ENCODE assay signal across 2 cellular contexts in the genomic region with DNA sequence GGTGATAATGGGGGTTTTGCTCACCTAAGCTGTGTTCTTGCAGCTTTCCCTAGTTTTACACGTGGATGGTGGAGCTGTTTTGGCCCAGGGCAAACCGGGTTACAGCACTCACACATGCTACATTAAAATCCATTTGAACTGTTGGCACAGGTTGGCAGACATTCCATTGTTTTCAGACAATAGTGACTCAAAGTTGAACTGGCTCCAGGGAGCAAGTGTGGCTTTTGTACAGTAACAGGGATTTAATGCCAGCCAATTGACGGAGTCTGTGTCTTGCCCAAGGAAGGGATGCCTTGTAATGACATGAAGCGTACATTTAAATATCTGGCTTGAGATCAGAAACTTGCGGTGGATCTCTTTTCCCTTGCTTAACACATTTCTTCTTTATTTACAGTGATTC.
TF ChIP-seq lines count a peak whose summit lies in the region.

No MANE protein-coding gene starts in this region.

TF ChIP-seq in Ishikawa, 13 proteins besides CTCF, POLR2A, EP300 and RAD21 (continued from another document):
- TF ChIP-seq REST (IDR thresholded peaks at IDR 0.05; ENCODE audit: low read depth): no peak

TF ChIP-seq in K562, 482 proteins besides CTCF, POLR2A, EP300 and RAD21 (continued from another document):
- TF ChIP-seq ARID4B (CRISPR knock-in tag; IDR thresholded peaks at IDR 0.05): no peak
- TF ChIP-seq HDAC2 (IDR thresholded peaks at IDR 0.05): no peak
- no peak for TF ChIP-seq PRDM10 (IDR thresholded peaks at IDR 0.05; ENCODE audit: partially characterized antibody)
- TF ChIP-seq HDAC1 (IDR thresholded peaks at IDR 0.05): no peak
- no peak for TF ChIP-seq BMI1 (IDR thresholded peaks at IDR 0.05; ENCODE audit: low read length)
- no peak for TF ChIP-seq ZNF699 (CRISPR knock-in tag; IDR thresholded peaks at IDR 0.05; ENCODE audit: insufficient replicate concordance)
- TF ChIP-seq DACH1 (IDR thresholded peaks at IDR 0.05; ENCODE audit: partially characterized antibody): no peak
TF ChIP-seq in K562: peak in this region for 0.
